ENCODE assay signal across 8 cellular contexts in the genomic region with DNA sequence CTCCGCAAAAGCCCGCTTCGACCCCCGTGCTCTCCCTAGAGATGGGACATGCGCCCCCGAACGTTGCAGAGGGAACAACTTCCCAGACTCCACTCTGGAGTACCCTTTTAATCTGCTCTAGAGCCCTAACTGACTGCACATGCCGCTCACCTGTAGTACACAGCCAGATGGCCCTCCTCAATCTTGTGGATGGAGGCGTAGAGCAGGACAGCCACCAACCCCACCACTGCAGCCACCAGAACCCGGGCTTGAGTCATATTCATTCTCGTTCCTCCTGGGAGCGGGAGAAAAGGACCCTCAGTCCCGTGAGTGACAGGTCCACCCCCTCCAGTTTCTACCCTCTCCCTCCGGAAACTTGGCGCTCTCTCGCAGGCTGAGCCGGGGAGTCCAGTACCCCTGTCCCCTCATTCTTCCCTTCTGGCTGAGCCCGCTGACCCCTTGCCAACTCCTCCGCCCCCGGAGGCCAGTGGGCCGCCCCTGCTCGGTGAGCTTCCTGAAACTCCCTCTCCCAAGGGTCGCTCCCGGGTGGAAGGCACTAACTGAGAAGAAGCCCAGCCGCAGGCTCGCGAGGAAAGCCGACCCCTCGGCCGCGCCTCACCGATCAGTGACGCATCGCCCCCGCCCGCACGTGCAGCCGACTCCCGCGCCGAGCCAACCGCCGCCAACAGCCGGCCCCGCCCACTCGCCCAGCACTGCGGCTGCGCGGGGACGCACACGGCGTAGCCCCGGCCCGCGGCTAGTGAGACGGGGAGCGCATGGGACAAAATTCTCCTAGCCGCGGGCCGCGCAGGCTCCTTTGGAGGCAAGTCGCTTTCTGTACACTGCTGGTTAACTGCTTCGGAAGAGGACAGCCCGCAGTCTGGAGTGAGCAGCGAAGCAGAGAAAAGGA. TPM values are rescaled to one million over a fixed set of nuclear protein-coding genes. Genes with fewer than 3 reads are reported as not detected.
DNase-seq lines count a peak whose midpoint lies in the region; ATAC-seq and TF ChIP-seq lines count a peak whose summit lies in the region.

A gene (minus strand): TSS at position 666 of the 889 bp plus-strand sequence. CDS start 403 bp downstream, at position 263.

- H3K4me3 ChIP-seq in GM12865 (ENCODE audit: low read depth, low read length) (peak within 1 kb of the TSS; percentile 98), adipocyte (ENCODE audit: low read length) (peak within 1 kb of the TSS; percentile 86), transverse colon (peak within 1 kb of the TSS; percentile 69 to 93 (median 82))

- peak; percentile 85 for TF ChIP-seq POLR2A in transverse colon (IDR thresholded peaks at IDR 0.05)

- peak; percentile 92 for ATAC-seq in HG02759 (IDR thresholded peaks at IDR 0.05; ENCODE audit: unreplicated experiment)

- in situ Hi-C loops in transverse colon (cut with MboI; ENCODE audit: low pct_ligation_motif_present in 1 of 4, low pct_unique_long_range_greater_than_20kb in 1 of 4, low sequenced_read_pairs in 3 of 4) = no loop called here

- H3K36me3 ChIP-seq in adipocyte (ENCODE audit: control insufficient read depth, insufficient read depth, low read length, severe bottlenecking) (peaks cover 25% of the 10 kb centered on the region), transverse colon (peaks cover 0 to 7% (median 0%) of the 10 kb centered on the region in 4 donors)

- peak; percentile 17 for TF ChIP-seq EP300 in transverse colon (IDR thresholded peaks at IDR 0.05; ENCODE audit: low read depth)

- TF ChIP-seq CTCF in GM12865 (IDR thresholded peaks at IDR 0.05; ENCODE audit: insufficient read depth, low read depth, low read length, missing control alignments) (no peak), transverse colon (IDR thresholded peaks at IDR 0.05) (no peak)

- H3K4me1 ChIP-seq in adipocyte (ENCODE audit: control insufficient read depth, insufficient read depth, low read length) (peaks cover 42% of the 10 kb centered on the region), transverse colon (peaks cover 15 to 55% (median 34%) of the 10 kb centered on the region in 4 donors)

- DNase-seq in GM12865 (ENCODE audit: low read depth) (peak; percentile 94), NCI-H1417 treated with DMSO at 0.1 percent for 48 hours (lab: John Stamatoyannopoulos, UW) (peak; percentile 26), T follicular helper cell (ENCODE audit: low read depth) (peak; percentile 86), adipocyte (ENCODE audit: low read depth) (peak; percentile 98), cardiac septum (ENCODE audit: low spot score) (peak; percentile 96), pons (ENCODE audit: low spot score) (peak; percentile 91), transverse colon (peak; percentile 95)

- intact Hi-C loops in cardiac septum (cut with DNase I) (loop anchor here (5.0 to 10.0 kb wide), 4 partner anchors 42 to 338 kb away; a partner anchor contains a TSS), transverse colon (cut with DNase I; ENCODE audit: low total_unique reads) (no loop called here)

- H3K27me3 ChIP-seq in adipocyte (replicated peaks; ENCODE audit: control insufficient read depth, insufficient read depth, low read length) (no peaks in the 10 kb centered on the region), transverse colon (no peaks in the 10 kb centered on the region)

- peak within 1 kb of the TSS; percentile 88 for H3K9ac ChIP-seq in adipocyte (ENCODE audit: low read length)

- WGBS in transverse colon (ENCODE audit: low coverage in 1 of 2), 2 donors = 0 to 1% methylated on average over 3 to 58 of the region's 65 CpGs

- H3K9me3 ChIP-seq in adipocyte (ENCODE audit: control insufficient read depth, low read length) (no peaks in the 10 kb centered on the region), transverse colon (no peaks in the 10 kb centered on the region)

- peak within 1 kb of the TSS; percentile 89 to 97 (median 92) for H3K27ac ChIP-seq in transverse colon

RNA-seq across cellular contexts. Expression of the gene that starts here (rescaled TPM):
- total RNA-seq in cardiac septum (7.2 TPM), transverse colon (10 to 100 TPM; 21.7 to 41.0 (median 39.6) TPM)

Comparison
In these comparisons a context has a peak if more than half of its experiments do, and no peak if none do; other contexts are left out.
1. Peak in every context shown above with its lines: DNase-seq, ATAC-seq, H3K4me3 ChIP-seq and H3K27ac ChIP-seq.
2. DNase-seq: peak in every context shown above with its lines; median percentile 98 in adipocyte; 96 in cardiac septum; 95 in transverse colon; 94 in GM12865; 91 in pons; 86 in T follicular helper cell; 26 in NCI-H1417 treated with DMSO at 0.1 percent for 48 hours.